18 cellular contexts compared by ENCODE assay signal in the genomic region with DNA sequence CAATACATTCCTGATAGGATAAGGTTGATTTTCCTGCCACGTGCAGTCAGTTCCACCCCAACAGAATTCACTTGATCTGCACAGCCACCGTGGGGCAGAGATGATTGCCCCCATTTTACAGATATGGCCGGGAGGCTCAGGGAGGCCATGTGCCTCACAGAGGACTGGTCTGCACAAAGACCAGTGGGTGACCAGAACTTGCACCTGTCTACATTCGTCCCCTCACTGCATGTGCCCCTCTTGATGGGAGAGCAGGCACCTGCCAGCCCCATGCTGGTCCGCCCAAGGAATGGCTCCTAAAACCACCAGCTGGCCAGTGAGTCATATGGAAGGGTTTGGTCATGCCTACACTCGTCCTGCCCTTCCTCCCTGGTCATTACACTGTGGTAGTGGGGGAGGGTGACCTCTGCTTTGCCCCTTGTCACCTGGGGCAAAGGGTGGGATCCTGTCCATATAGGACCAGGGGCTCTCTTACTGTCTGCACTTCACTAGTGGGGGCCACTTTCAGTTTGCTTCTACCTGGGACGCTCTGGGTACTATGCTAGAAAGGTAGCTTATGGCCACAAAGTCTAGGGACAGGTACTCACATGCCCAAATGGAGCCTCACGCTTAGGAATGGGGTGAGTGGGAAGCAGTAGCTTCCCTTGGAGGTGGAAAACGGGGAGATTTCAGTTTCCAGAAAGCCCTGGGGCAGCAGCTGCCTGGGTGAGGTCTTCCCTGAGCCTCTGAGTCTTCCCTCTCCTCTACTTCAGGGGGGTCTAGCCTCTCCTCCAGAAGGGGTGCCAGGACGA. TPM values are rescaled to one million over a fixed set of nuclear protein-coding genes. Genes with fewer than 3 reads are reported as not detected.
DNase-seq lines count a peak whose midpoint lies in the region; ATAC-seq and TF ChIP-seq lines count a peak whose summit lies in the region.
"Had no signal": no experiment of that assay in that cellular context is flagged by ENCODE, and none has a peak within 500 bp of the region (broad histone marks: within the 10 kb centered on the region; RNA-seq: fewer than 3 reads in every experiment).

No MANE protein-coding gene starts in this region.

- TF ChIP-seq POLR2A in GM19099 (IDR thresholded peaks at IDR 0.05; ENCODE audit: extremely low read depth, insufficient read length, low read depth) = peak; percentile 20

- H3K4me1 Mint-ChIP-seq in CD4-positive, alpha-beta memory T cell = peaks cover 13 to 20% (median 16%) of the 10 kb centered on the region in 4 donors

- H3K9ac ChIP-seq in SK-N-SH = no peak overlapping the region

- TF ChIP-seq CTCF in SK-N-SH (IDR thresholded peaks at IDR 0.05) (no peak), OCI-LY7 (conservative IDR thresholded peaks at IDR 0.05; ENCODE audit: low read length) (no peak)

- DNase-seq in Daoy (ENCODE audit: low read depth) = peak; percentile 54
- DNase-seq in SK-N-SH = no peak
- DNase-seq in left colon = no peak
- DNase-seq in OCI-LY7 (ENCODE audit: low spot score) = no peak
- DNase-seq in globus pallidus (ENCODE audit: low spot score) = no peak
- DNase-seq in CD4-positive, alpha-beta memory T cell = no peak
- DNase-seq: HFFc6, hypothalamus, NCI-H1417 treated with DMSO at 0.1 percent for 48 hours, NCI-H510A treated with DMSO at 0.1 percent for 48 hours, occipital lobe, SHP77 treated with DMSO at 0.1 percent for 48 hours, upper lobe of left lung had no signal

- peaks cover 6% of the 10 kb centered on the region; the same call in 1 of the 2 replicates for H3K79me2 ChIP-seq in SK-N-SH (ENCODE audit: insufficient read depth)
- H3K79me2 ChIP-seq in OCI-LY7 (ENCODE audit: insufficient read depth, low read depth, low read length) = no peaks in the 10 kb centered on the region; the same call in 1 of the 2 replicates

- TF ChIP-seq EP300 in SK-N-SH (IDR thresholded peaks at IDR 0.05; ENCODE audit: borderline replicate concordance in 1 of 2, low read depth in 1 of 2, low read length in 1 of 2) = no peak

- H3K27ac ChIP-seq in SK-N-SH (ENCODE audit: low read depth in 2 of 2, low read length in 1 of 2) = no peak overlapping the region
- H3K27ac ChIP-seq in OCI-LY7 (ENCODE audit: low read depth, low read length, poor library complexity, severe bottlenecking) = no peak overlapping the region
- H3K27ac ChIP-seq in CD4-positive, alpha-beta memory T cell (ENCODE audit: low read depth, low read length) = no peak overlapping the region
- H3K27ac ChIP-seq: cardiac muscle cell, esophagus muscularis mucosa, upper lobe of left lung had no signal

- H3K4me1 ChIP-seq in SK-N-SH (ENCODE audit: control insufficient read depth in 1 of 2, insufficient read depth in 2 of 2, low read depth in 1 of 2, low read length in 1 of 2) (peaks cover 0 to 13% of the 10 kb centered on the region in 2 experiments; a peak in 1 of 4 replicates), OCI-LY7 (ENCODE audit: insufficient read depth, low read length, poor library complexity, severe bottlenecking) (no peaks in the 10 kb centered on the region)
- H3K4me1 ChIP-seq in CD4-positive, alpha-beta memory T cell (ENCODE audit: insufficient read depth, low read length) = peaks cover 16% of the 10 kb centered on the region
- H3K4me1 ChIP-seq: esophagus muscularis mucosa, upper lobe of left lung had no signal

- H3K4me2 ChIP-seq in SK-N-SH = no peak overlapping the region
- no peak overlapping the region for H3K4me2 ChIP-seq in OCI-LY7 (ENCODE audit: low read length)

- no peak overlapping the region for H2AFZ ChIP-seq in SK-N-SH (ENCODE audit: low read depth)
- H2AFZ ChIP-seq in OCI-LY7 (ENCODE audit: low read length) = no peak overlapping the region

- intact Hi-C loops in left colon (cut with DNase I, micrococcal nuclease) = no loop called here
- intact Hi-C loops in OCI-LY7 (cut with micrococcal nuclease; ENCODE audit: unreplicated experiment) = no loop called here
- intact Hi-C loops in CD4-positive, alpha-beta memory T cell (cut with micrococcal nuclease) = no loop called here

- peaks cover 20% of the 10 kb centered on the region for H3F3A ChIP-seq in SK-N-SH (replicated peaks; ENCODE audit: insufficient read depth)

- no peak for TF ChIP-seq RAD21 in SK-N-SH (IDR thresholded peaks at IDR 0.05; ENCODE audit: low read length)

- H3K9me2 ChIP-seq in SK-N-SH = no peaks in the 10 kb centered on the region
- H3K9me2 ChIP-seq in OCI-LY7 (ENCODE audit: insufficient read depth, low read length) = no peaks in the 10 kb centered on the region

- no peaks in the 10 kb centered on the region for H3K27me3 Mint-ChIP-seq in CD4-positive, alpha-beta memory T cell

- H3K36me3 ChIP-seq in SK-N-SH (replicated peaks in 1 of 2; ENCODE audit: control insufficient read depth in 1 of 2, insufficient read depth in 2 of 2, low read length in 1 of 2) (peaks cover under 1 to 7% of the 10 kb centered on the region in 2 experiments), OCI-LY7 (ENCODE audit: insufficient read depth, low read length) (peaks cover 89% of the 10 kb centered on the region)
- no peaks in the 10 kb centered on the region for H3K36me3 ChIP-seq in CD4-positive, alpha-beta memory T cell (ENCODE audit: insufficient read depth, low read length)
- H3K36me3 ChIP-seq: cardiac muscle cell, esophagus muscularis mucosa, upper lobe of left lung had no signal

- BruUV-seq in OCI-LY7 (replicated peaks; lab: Mats Ljungman, UMichigan) = no TSS peak

- no peak overlapping the region for H3K4me3 ChIP-seq in SK-N-SH (ENCODE audit: low read depth in 2 of 2, low read length in 1 of 2)
- no peak overlapping the region for H3K4me3 ChIP-seq in OCI-LY7 (ENCODE audit: low read depth, low read length, poor library complexity, severe bottlenecking)
- no peak overlapping the region for H3K4me3 ChIP-seq in CD4-positive, alpha-beta memory T cell (ENCODE audit: low read length in 2 of 2)
- H3K4me3 ChIP-seq: cardiac muscle cell, esophagus muscularis mucosa, upper lobe of left lung had no signal

- H4K20me1 ChIP-seq in SK-N-SH (ENCODE audit: insufficient read depth) = no peaks in the 10 kb centered on the region; the same call in 1 of the 2 replicates
- no peaks in the 10 kb centered on the region; the same call in 1 of the 2 replicates for H4K20me1 ChIP-seq in OCI-LY7 (ENCODE audit: insufficient read depth, low read length)

- no peak overlapping the region for H3K27ac Mint-ChIP-seq in CD4-positive, alpha-beta memory T cell
- H3K27ac Mint-ChIP-seq: HFFc6, WTC11 had no signal

- no peak overlapping the region for H3K4me3 Mint-ChIP-seq in CD4-positive, alpha-beta memory T cell
- H3K4me3 Mint-ChIP-seq: HFFc6, WTC11 had no signal

- H3K27me3 ChIP-seq in SK-N-SH (ENCODE audit: insufficient read depth) = no peaks in the 10 kb centered on the region
- no peaks in the 10 kb centered on the region for H3K27me3 ChIP-seq in CD4-positive, alpha-beta memory T cell (ENCODE audit: insufficient read depth, low read length)
- H3K27me3 ChIP-seq: cardiac muscle cell, upper lobe of left lung had no signal

- 78% methylated on average over 8 of the region's 10 CpGs for WGBS in SK-N-SH (ENCODE audit: low lambda C conversion rate)

- no peaks in the 10 kb centered on the region for H3K9me3 ChIP-seq in SK-N-SH
- H3K9me3 ChIP-seq in OCI-LY7 (ENCODE audit: low read length) = no peaks in the 10 kb centered on the region
- no peaks in the 10 kb centered on the region for H3K9me3 ChIP-seq in CD4-positive, alpha-beta memory T cell (ENCODE audit: control insufficient read depth in 1 of 2, low read length in 2 of 2)
- H3K9me3 ChIP-seq: esophagus muscularis mucosa, upper lobe of left lung had no signal

- peak; percentile 16 for ATAC-seq in left colon
- no peak for ATAC-seq in HG03432 (IDR thresholded peaks at IDR 0.05; ENCODE audit: unreplicated experiment)
- ATAC-seq: WTC11 had no signal

- CTCF ChIA-PET in SK-N-SH (lab: Yijun Ruan, JAX) = interaction anchor here (0.8 to 24.5 kb wide), 5 partner anchors 8 to 298 kb away, joined by 3 to 403 read pairs (median 10); a partner anchor contains a TSS
- CTCF ChIA-PET in OCI-LY7 (lab: Charles Lee; ENCODE audit: unreplicated experiment) = no interaction called here
- CTCF ChIA-PET in CD4-positive, alpha-beta memory T cell (lab: Charles Lee; ENCODE audit: partially characterized antibody) = interaction anchor here (1.5 kb wide), 1 partner anchor 13 kb away, joined by 5 read pairs; no protein-coding TSS in a partner anchor

- no peaks in the 10 kb centered on the region for H3K36me3 Mint-ChIP-seq in CD4-positive, alpha-beta memory T cell

- POLR2A ChIA-PET in SK-N-SH (lab: Yijun Ruan, JAX) = no interaction called here
- POLR2A ChIA-PET in OCI-LY7 (lab: Charles Lee) = interaction anchor here (0.6 kb wide), 1 partner anchor 12 kb away, joined by 5 read pairs; no protein-coding TSS in a partner anchor
- POLR2A ChIA-PET in CD4-positive, alpha-beta memory T cell (lab: Charles Lee; ENCODE audit: partially characterized antibody) = no interaction called here

- no peaks in the 10 kb centered on the region for H3K9me3 Mint-ChIP-seq in CD4-positive, alpha-beta memory T cell
- H3K9me3 Mint-ChIP-seq: HFFc6, WTC11 had no signal

TF ChIP-seq in SK-N-SH, 30 proteins besides CTCF, POLR2A, EP300 and RAD21 (continues in another document):
- TF ChIP-seq ELF1 (IDR thresholded peaks at IDR 0.05) (no peak), TCF12 (IDR thresholded peaks at IDR 0.05) (peak; percentile 34; the same call in 1 of the 2 replicates)

RNA-seq across cellular contexts. Expression of a gene that starts 14.7 kb away (rescaled TPM):
- 155 and 162 TPM in 2 replicates for total RNA-seq in Daoy (2014; rRNA removed; shearing (Covaris generic))
- 23.6 and 38.9 TPM in 2 replicates for polyA plus RNA-seq in SK-N-SH (2012; rRNA removed)
- polyA plus RNA-seq in SK-N-SH (2012; cell fraction: cytosol; rRNA removed) = 32.2 and 37.7 TPM in 2 replicates
- 53.0 and 97.8 TPM in 2 replicates for polyA plus RNA-seq in SK-N-SH (2012; cell fraction: nucleus; rRNA removed)
- total RNA-seq in left colon = 10 to 100 TPM; 15.8 to 40.0 TPM
- total RNA-seq in OCI-LY7 (2014; rRNA removed; shearing (Covaris generic)) = 181 and 222 TPM in 2 replicates
- 313 and 324 TPM in 2 replicates for total RNA-seq in OCI-LY7 (2022)
- under 1 TPM in 1 of 2 experiments, not detected in 1; 0.42 TPM for total RNA-seq in CD4-positive, alpha-beta memory T cell
- under 1 TPM; 0.48 to 0.77 TPM for polyA plus RNA-seq in CD4-positive, alpha-beta memory T cell

RNA-seq across cellular contexts. Expression of a gene that starts 57.0 kb away (rescaled TPM):
- total RNA-seq in Daoy (2014; rRNA removed; shearing (Covaris generic)) = 2.1 and 5.1 TPM in 2 replicates
- 0.62 and 1.2 TPM in 2 replicates for polyA plus RNA-seq in SK-N-SH (2012; rRNA removed)
- 0.58 and 1.1 TPM in 2 replicates for polyA plus RNA-seq in SK-N-SH (2012; cell fraction: cytosol; rRNA removed)
- polyA plus RNA-seq in SK-N-SH (2012; cell fraction: nucleus; rRNA removed) = 0.65 and 0.79 TPM in 2 replicates
- total RNA-seq in left colon (1 to 10 TPM in 1 of 2 donors, under 1 TPM in 1; 0.37 to 1.6 TPM), OCI-LY7 (2022) (0.17 and 0.68 TPM in 2 replicates)
- not detected in 2 replicates for total RNA-seq in OCI-LY7 (2014; rRNA removed; shearing (Covaris generic))
- not detected for total RNA-seq in CD4-positive, alpha-beta memory T cell
- not detected for polyA plus RNA-seq in CD4-positive, alpha-beta memory T cell

Comparison
In these comparisons a context has a peak if more than half of its experiments do, and no peak if none do; other contexts are left out.
1. RNA of a gene that starts 14.7 kb away (total RNA-seq): 181 to 324 TPM in OCI-LY7, 155 to 162 TPM in Daoy and 15.8 to 40.0 TPM in left colon; 0.42 TPM in CD4-positive, alpha-beta memory T cell; every median in the first group is over 10 times any median in the second.